Comparison of ENCODE assay signal across 8 cellular contexts in the genomic region with DNA sequence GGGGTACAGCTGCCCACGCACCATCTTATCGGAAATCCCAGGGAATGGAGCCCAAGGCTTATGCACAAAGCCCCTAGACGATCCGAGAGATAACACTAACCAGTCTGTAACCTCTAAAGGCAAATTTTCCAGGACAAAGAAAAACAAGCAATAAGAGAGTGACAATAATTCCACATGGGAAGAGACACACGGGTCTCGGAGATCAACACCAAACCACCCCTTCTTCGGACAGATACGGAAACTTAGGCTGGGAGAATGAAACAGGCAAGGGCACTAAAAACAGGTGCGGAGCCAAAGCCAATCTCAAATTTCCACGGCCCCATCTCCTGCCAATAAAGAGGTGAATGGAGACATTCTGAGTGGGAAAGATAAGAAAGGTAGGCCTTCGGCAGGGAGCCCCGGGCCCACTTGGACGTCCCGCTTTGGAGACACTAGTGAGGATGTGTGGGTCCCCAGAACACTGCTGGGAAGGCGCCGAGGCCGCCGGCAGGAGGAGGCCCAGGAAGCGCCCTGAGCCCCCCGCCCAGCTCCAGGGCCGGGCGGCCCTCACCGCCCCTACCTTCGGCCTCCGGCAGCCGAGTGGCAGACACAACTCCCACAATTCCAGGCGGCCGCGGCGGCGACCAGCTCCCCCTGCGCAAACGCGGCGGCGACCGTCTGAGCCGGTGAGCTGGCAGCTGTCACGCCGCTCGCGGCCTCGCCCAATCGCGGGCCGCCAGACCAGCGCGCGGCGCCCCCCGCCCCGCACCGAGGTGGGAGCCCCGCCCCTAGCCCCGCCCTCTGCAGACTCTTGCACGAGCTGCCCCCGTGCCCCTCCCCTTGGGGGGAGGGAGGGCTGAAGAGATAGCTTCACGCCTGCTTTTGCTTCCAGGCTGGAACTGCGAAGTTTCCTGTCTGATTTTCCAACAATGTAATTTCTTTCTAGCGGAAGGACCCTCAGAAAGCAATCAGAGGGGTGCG. TPM values are rescaled to one million over a fixed set of nuclear protein-coding genes. Genes with fewer than 3 reads are reported as not detected.
DNase-seq lines count a peak whose midpoint lies in the region; ATAC-seq, FAIRE-seq and TF ChIP-seq lines count a peak whose summit lies in the region.

TSS of gene SIL1 (minus strand) at position 659 of the 960 bp plus-strand sequence. CDS start 70,525 bp downstream, outside the sequence.

- peak; percentile 65 for FAIRE-seq in HepG2 (lab: Jason Lieb, UNC)

- peak; percentile 57 for TF ChIP-seq RAD21 in HepG2 (CRISPR knock-in tag; IDR thresholded peaks at IDR 0.05)

- peak; percentile 87 to 96 for TF ChIP-seq POLR2A in HepG2 (IDR thresholded peaks at IDR 0.05; ENCODE audit: insufficient read depth in 1 of 2, low read depth in 2 of 2, low read length in 2 of 2)

- WGBS in HepG2 (ENCODE audit: low lambda C conversion rate), result 2% methylated on average over 16 of the region's 61 CpGs

- H3K27ac ChIP-seq in HepG2 (ENCODE audit: extremely low read length, insufficient read depth, low read length), result peak within 1 kb of the TSS; percentile 89

- peaks cover 0 to 5% of the 10 kb centered on the region in 2 experiments; a peak in 1 of 5 replicates for H3K27me3 ChIP-seq in HepG2 (ENCODE audit: control insufficient read depth in 1 of 2, insufficient read depth in 2 of 2, low read length in 2 of 2)

- H3K9ac ChIP-seq in HepG2 (ENCODE audit: insufficient read depth, low read depth, low read length), result peak within 1 kb of the TSS; percentile 97

- in situ Hi-C loops in HepG2 (cut with HindIII; ENCODE audit: extremely low pct_ligation_motif_present, low pct_unique_long_range_greater_than_20kb), result no loop called here

- BruUV-seq in HepG2 (replicated peaks; lab: Mats Ljungman, UMichigan), result TSS peak; percentile 92

- peak within 1 kb of the TSS; percentile 97 for H3K4me2 ChIP-seq in HepG2 (ENCODE audit: low read depth, low read length)

- no peaks in the 10 kb centered on the region for H4K20me1 ChIP-seq in HepG2 (ENCODE audit: insufficient read depth, low read length)

- intact Hi-C loops in HepG2 (cut with micrococcal nuclease; ENCODE audit: unreplicated experiment), result no loop called here

- TF ChIP-seq CTCF in HepG2 (CRISPR knock-in tag; IDR thresholded peaks at IDR 0.05), result no peak

- H3K9me3 ChIP-seq in HepG2 (ENCODE audit: low read length), result no peaks in the 10 kb centered on the region

- H3K36me3 ChIP-seq in HepG2 (replicated peaks in 1 of 2; ENCODE audit: control insufficient read depth in 1 of 2, insufficient read depth in 2 of 2, low read length in 2 of 2), result no peaks in the 10 kb centered on the region; a peak in 2 of 5 replicates

- DNase-seq in CD1c-positive myeloid dendritic cell (ENCODE audit: extremely low spot score) (peak; percentile 96), NCI-H82 (lab: John Stamatoyannopoulos, UW) (peak; percentile 96), dermis blood vessel endothelial cell (peak; percentile 97), HepG2 (ENCODE audit: low spot score) (peak; percentile 88)
- peak; percentile 97 to 99 for DNase-seq in activated CD4-positive, alpha-beta T cell treated with anti-CD3 and anti-CD28 coated beads, Interleukin-2, amount 50 U/mL, for 48 hours
- peak; percentile 96 to 97 for DNase-seq in stimulated activated CD4-positive, alpha-beta T cell treated with anti-CD3 and anti-CD28 coated beads, Interleukin-2, amount 100 ng/mL, for 48 hours

- ATAC-seq in GM19438 (IDR thresholded peaks at IDR 0.05; ENCODE audit: low read depth, unreplicated experiment) (peak; percentile 93), HG03575 (IDR thresholded peaks at IDR 0.05; ENCODE audit: extremely low read depth, insufficient number of reproducible peaks, low FRiP score, unreplicated experiment) (peak; percentile 77), HepG2 (peak; percentile 98)

- peak within 1 kb of the TSS; percentile 93 for H2AFZ ChIP-seq in HepG2 (ENCODE audit: low read length)

- POLR2A ChIA-PET in HepG2 (lab: Yijun Ruan, JAX), result interaction anchor here (0.6 to 1.3 kb wide), 15 partner anchors 8 to 655 kb away, joined by 3 to 15 read pairs (median 3); partner anchors contain the start of genes DNAJC18, ETF1 and HSPA9

- no peak; a peak in 1 of 4 replicates for TF ChIP-seq EP300 in HepG2 (IDR thresholded peaks at IDR 0.05; ENCODE audit: low read depth in 2 of 2, low read length in 2 of 2)
- TF ChIP-seq EP300 in HepG2 (CRISPR knock-in tag; IDR thresholded peaks at IDR 0.05; ENCODE audit: borderline replicate concordance), result no peak

- H3K79me2 ChIP-seq in HepG2 (ENCODE audit: insufficient read depth, low read length), result peaks cover 9% of the 10 kb centered on the region

- CTCF ChIA-PET in HepG2 (lab: Yijun Ruan, JAX; ENCODE audit: low intra/inter-chr PET ratio, low total read pairs), result no interaction called here

- peaks cover 37% of the 10 kb centered on the region for H3K4me1 ChIP-seq in HepG2 (ENCODE audit: insufficient read depth, low read length)

- peak within 1 kb of the TSS; percentile 72 to 86 (median 78) for H3K4me3 ChIP-seq in HepG2 (replicated peaks in 1 of 3; ENCODE audit: insufficient read depth in 1 of 3, low read depth in 2 of 3, low read length in 3 of 3)

TF ChIP-seq in HepG2, 621 proteins besides CTCF, POLR2A, EP300 and RAD21 (continues in another document):
- TF ChIP-seq HMGXB3 (CRISPR knock-in tag; IDR thresholded peaks at IDR 0.05; ENCODE audit: borderline replicate concordance), result no peak
- no peak for TF ChIP-seq ATF3 (CRISPR knock-in tag; IDR thresholded peaks at IDR 0.05)
- TF ChIP-seq HNF4A (CRISPR knock-in tag; IDR thresholded peaks at IDR 0.05), result no peak
- TF ChIP-seq ZFP37 (CRISPR knock-in tag; IDR thresholded peaks at IDR 0.05; ENCODE audit: borderline replicate concordance), result no peak
- no peak for TF ChIP-seq CEBPB (IDR thresholded peaks at IDR 0.05; ENCODE audit: borderline replicate concordance, low read depth, low read length)
- TF ChIP-seq ZNF772 (CRISPR knock-in tag; IDR thresholded peaks at IDR 0.05), result no peak
- no peak for TF ChIP-seq ZNF850 (CRISPR knock-in tag; conservative IDR thresholded peaks at IDR 0.05)
- no peak for TF ChIP-seq NR2F1 (CRISPR knock-in tag; IDR thresholded peaks at IDR 0.05)
- TF ChIP-seq ZNF747 (CRISPR knock-in tag; IDR thresholded peaks at IDR 0.05; ENCODE audit: borderline replicate concordance), result no peak; the same call in 1 of the 2 replicates

RNA-seq across cellular contexts. Expression of gene SIL1, which starts in this region (rescaled TPM):
- total RNA-seq in dermis blood vessel endothelial cell (50.3 and 58.0 TPM in 2 replicates), HepG2 (2016; rRNA removed; fragmentation: Illumina TruSeq; extraction: Trizol) (15.9 and 30.0 TPM in 2 replicates)
- total RNA-seq in HepG2 (2016; cell fraction: cytosol; rRNA removed; fragmentation: Illumina TruSeq; extraction: Trizol; ENCODE audit: low read depth), result 5.0 and 6.0 TPM in 2 replicates
- total RNA-seq in HepG2 (2016; cell fraction: insoluble cytoplasmic fraction; rRNA removed; fragmentation: Illumina TruSeq; extraction: Trizol), result 14.1 and 31.0 TPM in 2 replicates
- total RNA-seq in HepG2 (2016; cell fraction: membrane; rRNA removed; fragmentation: Illumina TruSeq; extraction: Trizol), result 6.5 and 8.3 TPM in 2 replicates
- 29.9 and 30.1 TPM in 2 replicates for total RNA-seq in HepG2 (2016; cell fraction: nucleus; rRNA removed; fragmentation: Illumina TruSeq; extraction: Trizol)
- polyA plus RNA-seq in HepG2 (2011; rRNA removed), result 26.0 and 27.6 TPM in 2 replicates
- polyA plus RNA-seq in HepG2 (2011; cell fraction: cytosol; rRNA removed), result 20.8 and 47.3 TPM in 2 replicates
- polyA plus RNA-seq in HepG2 (2011; cell fraction: nucleus; rRNA removed), result 23.4 and 23.7 TPM in 2 replicates
- polyA plus RNA-seq in HepG2 (2012), result 26.8 and 28.6 TPM in 2 replicates
- 4.2 and 4.3 TPM in 2 replicates for polyA plus RNA-seq in HepG2 (2016; cell fraction: cytosol; fragmentation: Illumina TruSeq; extraction: Trizol; ENCODE audit: low read depth)
- 10.9 and 13.0 TPM in 2 replicates for polyA plus RNA-seq in HepG2 (2016; cell fraction: insoluble cytoplasmic fraction; fragmentation: Illumina TruSeq; extraction: Trizol; ENCODE audit: low read depth)
- 3.6 and 4.4 TPM in 2 replicates for polyA plus RNA-seq in HepG2 (2016; cell fraction: membrane; fragmentation: Illumina TruSeq; extraction: Trizol; ENCODE audit: low read depth)
- 40.0 and 42.7 TPM in 2 replicates for polyA plus RNA-seq in HepG2 (2016; cell fraction: nucleus; fragmentation: Illumina TruSeq; extraction: Trizol; ENCODE audit: insufficient read depth, low read depth)
- polyA minus RNA-seq in HepG2 (2011; rRNA and poly(A)+ RNA removed; ENCODE audit: low replicate concordance), result 16.2 and 45.8 TPM in 2 replicates
- 12.9 and 13.8 TPM in 2 replicates for polyA minus RNA-seq in HepG2 (2011; cell fraction: cytosol; rRNA and poly(A)+ RNA removed)
- 12.6 and 13.4 TPM in 2 replicates for polyA minus RNA-seq in HepG2 (2011; cell fraction: nucleus; rRNA and poly(A)+ RNA removed)

Comparison
In these comparisons a context has a peak if more than half of its experiments do, and no peak if none do; other contexts are left out.
1. Peak in every context shown above with its lines: DNase-seq, ATAC-seq, H3K4me3 ChIP-seq and H3K27ac ChIP-seq.